In genomic region chr9:4380406-4380805, GRCh38 we compare ENCODE assay signal across 5 cellular contexts.
"Had no signal": no experiment of that assay in that cellular context is flagged by ENCODE, and none has a peak within 500 bp of the region (broad histone marks: within the 10 kb centered on the region; RNA-seq: fewer than 3 reads in every experiment).

No MANE protein-coding gene starts in this region.

- H2AFZ ChIP-seq: GM23338 had no signal

- H3K9me3 Mint-ChIP-seq: GM23338, H9 had no signal

- ATAC-seq: GM23338, K562 had no signal

- H3K27ac Mint-ChIP-seq: GM23338, H9 had no signal

- H3K4me3 ChIP-seq: GM23338, K562 had no signal

- DNase-seq: H9, HCEC 1CT, IMR-90 had no signal

- H3K4me3 Mint-ChIP-seq: GM23338, H9 had no signal

- H3K4me2 ChIP-seq: GM23338 had no signal
